Comparison of ENCODE assay signal across 8 cellular contexts in the genomic region with DNA sequence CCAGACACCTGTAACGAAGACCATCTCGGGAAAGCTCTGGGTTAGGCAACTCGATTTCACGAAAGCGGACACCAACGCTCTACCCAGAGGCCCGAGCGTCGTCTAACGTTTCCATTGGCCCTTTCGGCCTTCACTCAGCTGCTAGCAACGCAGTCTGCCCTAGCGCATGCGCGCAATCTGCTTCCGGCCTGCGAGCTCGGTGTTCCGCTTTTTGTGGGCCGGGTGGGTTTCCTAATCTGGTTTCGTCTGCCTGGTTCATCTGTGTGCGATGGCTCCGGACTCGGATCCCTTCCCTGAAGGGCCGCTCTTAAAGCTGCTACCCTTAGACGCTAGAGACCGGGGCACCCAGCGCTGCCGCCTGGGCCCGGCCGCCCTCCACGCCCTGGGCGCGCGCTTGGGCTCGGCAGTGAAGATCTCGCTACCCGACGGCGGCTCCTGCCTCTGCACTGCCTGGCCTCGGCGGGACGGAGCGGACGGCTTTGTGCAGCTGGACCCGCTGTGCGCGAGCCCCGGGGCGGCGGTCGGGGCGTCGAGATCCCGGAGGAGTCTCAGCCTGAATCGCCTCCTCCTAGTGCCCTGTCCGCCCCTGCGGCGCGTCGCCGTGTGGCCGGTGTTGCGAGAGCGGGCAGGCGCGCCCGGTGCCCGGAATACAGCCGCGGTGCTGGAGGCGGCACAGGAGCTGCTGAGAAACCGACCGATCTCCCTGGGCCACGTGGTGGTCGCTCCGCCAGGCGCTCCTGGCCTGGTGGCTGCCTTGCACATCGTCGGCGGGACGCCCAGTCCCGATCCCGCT. TPM values are rescaled to one million over a fixed set of nuclear protein-coding genes. Genes with fewer than 3 reads are reported as not detected.
DNase-seq lines count a peak whose midpoint lies in the region; ATAC-seq, FAIRE-seq and TF ChIP-seq lines count a peak whose summit lies in the region.

No MANE protein-coding gene starts in this region.

- no peaks in the 10 kb centered on the region for H3K79me2 ChIP-seq in parathyroid adenoma

- peak; percentile 73 to 95 for TF ChIP-seq EP300 in tibial nerve (IDR thresholded peaks at IDR 0.05)

- peak overlapping the region; percentile 85 for H3K27ac ChIP-seq in parathyroid adenoma
- peak overlapping the region; percentile 77 to 96 (median 92) for H3K27ac ChIP-seq in tibial nerve

- H3K9me3 ChIP-seq in adipocyte (ENCODE audit: control insufficient read depth, low read length) (no peaks in the 10 kb centered on the region), parathyroid adenoma (ENCODE audit: control insufficient read depth, low read length) (no peaks in the 10 kb centered on the region), tibial nerve (no peaks in the 10 kb centered on the region)

- no peaks in the 10 kb centered on the region for H3K27me3 ChIP-seq in adipocyte (replicated peaks; ENCODE audit: control insufficient read depth, insufficient read depth, low read length)
- no peaks in the 10 kb centered on the region for H3K27me3 ChIP-seq in parathyroid adenoma (ENCODE audit: control insufficient read depth, insufficient read depth, low read length)
- H3K27me3 ChIP-seq in tibial nerve: no peaks in the 10 kb centered on the region

- H3K4me3 ChIP-seq in adipocyte (ENCODE audit: low read length) (peak overlapping the region; percentile 89), parathyroid adenoma (ENCODE audit: low read depth, low read length) (peak overlapping the region; percentile 69), tibial nerve (peak overlapping the region; percentile 72 to 99 (median 84))

- TF ChIP-seq POLR2A in GM12891 (IDR thresholded peaks at IDR 0.05; ENCODE audit: low read depth, low read length) (peak; percentile 97), tibial nerve (IDR thresholded peaks at IDR 0.05) (peak; percentile 70 to 83)

- WGBS in tibial nerve, 2 donors: 1% methylated on average over 23 to 68 of the region's 84 CpGs

- H3K36me3 ChIP-seq in adipocyte (ENCODE audit: control insufficient read depth, insufficient read depth, low read length, severe bottlenecking) (peaks cover 23% of the 10 kb centered on the region), parathyroid adenoma (ENCODE audit: control insufficient read depth, insufficient read depth, low read length) (no peaks in the 10 kb centered on the region), tibial nerve (peaks cover 0 to 25% (median 0%) of the 10 kb centered on the region in 3 donors)

- H2AFZ ChIP-seq in parathyroid adenoma: peak overlapping the region; percentile 95

- TF ChIP-seq CTCF in parathyroid adenoma (IDR thresholded peaks at IDR 0.05) (no peak), tibial nerve (IDR thresholded peaks at IDR 0.05) (peak in 1 of 5 experiments; percentile 32)

- peak overlapping the region; percentile 96 for H3K9ac ChIP-seq in adipocyte (ENCODE audit: low read length)
- no peak overlapping the region for H3K9ac ChIP-seq in parathyroid adenoma

- peak overlapping the region; percentile 91 for H3K4me2 ChIP-seq in parathyroid adenoma (ENCODE audit: low read length)

- ATAC-seq in HG02798 (IDR thresholded peaks at IDR 0.05; ENCODE audit: poor library complexity, unreplicated experiment): peak; percentile 91

- H3K4me1 ChIP-seq in adipocyte (ENCODE audit: control insufficient read depth, insufficient read depth, low read length) (peaks cover 21% of the 10 kb centered on the region), parathyroid adenoma (no peaks in the 10 kb centered on the region), tibial nerve (peaks cover 0 to 57% (median 16%) of the 10 kb centered on the region in 4 donors)

- intact Hi-C loops in cardiac septum (cut with DNase I): loop anchor here (2.0 to 10.0 kb wide), 5 partner anchors 96 to 236 kb away; partner anchors contain the start of genes BLOC1S6 and SLC30A4

- peak; percentile 76 for DNase-seq in GM12891 (ENCODE audit: insufficient read length, low spot score)
- peak; percentile 80 for DNase-seq in NCI-H1417 treated with DMSO at 0.1 percent for 48 hours (lab: John Stamatoyannopoulos, UW)
- peak; percentile 78 to 96 for DNase-seq in SW 1271 (lab: John Stamatoyannopoulos, UW)
- peak; percentile 100 for DNase-seq in adipocyte (ENCODE audit: low read depth)
- peak; percentile 99 for DNase-seq in cardiac septum (ENCODE audit: low spot score)
- peak; percentile 84 to 88 for DNase-seq in tibial nerve (ENCODE audit: low spot score in 2 of 2)

- peak; percentile 100 for FAIRE-seq in GM12891 (lab: Jason Lieb, UNC)

TF ChIP-seq in GM12891, 5 proteins besides CTCF, POLR2A, EP300 and RAD21:
- TF ChIP-seq POLR2AphosphoS5 (IDR thresholded peaks at IDR 0.05; ENCODE audit: low read depth, low read length) (peak; percentile 96), POU2F2 (IDR thresholded peaks at IDR 0.05; ENCODE audit: low read depth, low read length) (peak; percentile 74; the same call in 1 of the 2 replicates), PAX5 (IDR thresholded peaks at IDR 0.05; ENCODE audit: insufficient read depth, low read length, severe bottlenecking) (no peak), TAF1 (IDR thresholded peaks at IDR 0.05; ENCODE audit: low read depth, low read length) (peak; percentile 82), SPI1 (IDR thresholded peaks at IDR 0.05; ENCODE audit: low read depth, low read length) (peak; percentile 88)

RNA-seq across cellular contexts. Expression of gene GATM, which starts 24.0 kb away (rescaled TPM):
- polyA plus RNA-seq in GM12891 (2012; ENCODE audit: low read depth, missing spikeins): 66.5 TPM
- total RNA-seq in cardiac septum (40.0 TPM), tibial nerve (100 to 1,000 TPM; 334 to 564 (median 451) TPM)

Comparison
In these comparisons a context has a peak if more than half of its experiments do, and no peak if none do; other contexts are left out.
1. Peak in every context shown above with its lines: DNase-seq, ATAC-seq, H3K4me3 ChIP-seq and H3K27ac ChIP-seq.